26 cellular contexts compared by ENCODE assay signal in genomic region chr22:48647606-48648515, GRCh38.
"Had no signal": no experiment of that assay in that cellular context is flagged by ENCODE, and none has a peak within 500 bp of the region (broad histone marks: within the 10 kb centered on the region; RNA-seq: fewer than 3 reads in every experiment).

No MANE protein-coding gene starts in this region.

- H3K9me3 ChIP-seq: adrenal gland, body of pancreas, colonic mucosa, esophagus squamous epithelium, heart right ventricle, ovary, sigmoid colon, thoracic aorta, vagina had no signal

- H3K4me3 ChIP-seq: adrenal gland, body of pancreas, colonic mucosa, esophagus squamous epithelium, heart right ventricle, ovary, sigmoid colon, thoracic aorta, vagina had no signal

- H3K36me3 ChIP-seq: adrenal gland, colonic mucosa, esophagus squamous epithelium, heart right ventricle, ovary, sigmoid colon, thoracic aorta, vagina had no signal

- H3K27me3 ChIP-seq: adrenal gland, body of pancreas, colonic mucosa, esophagus squamous epithelium, ovary, sigmoid colon, vagina had no signal

- DNase-seq: activated CD4-positive, alpha-beta memory T cell treated with anti-CD3 and anti-CD28 coated beads for 36 hours; activated CD4-positive, alpha-beta T cell treated with anti-CD3 and anti-CD28 coated beads, Interleukin-2, amount 10 ng/mL, durations not matched to agents 24 days and 14 days; activated CD4-positive, CD25-positive, alpha-beta regulatory T cell treated with anti-CD3 and anti-CD28 coated beads, Interleukin-2, amount 50 U/mL, for 72 hours; activated CD8-positive, alpha-beta memory T cell treated with anti-CD3 and anti-CD28 coated beads, Interleukin-2, amount 50 U/mL, for 4 hours; activated effector memory CD4-positive, alpha-beta T cell treated with anti-CD3 and anti-CD28 coated beads, Interleukin-2, amount 50 U/mL, for 16 hours; activated naive CD4-positive, alpha-beta T cell treated with anti-CD3 and anti-CD28 coated beads for 36 hours; activated naive CD8-positive, alpha-beta T cell treated with anti-CD3 and anti-CD28 coated beads for 36 hours; activated T-cell treated with anti-CD3 and anti-CD28 coated beads, Interleukin-2, amount 50 U/mL, for 1 hour; adrenal gland; aorta; body of pancreas; cerebellar nuclear complex; colonic mucosa; effector CD8-positive, alpha-beta T cell; esophagus squamous epithelium; foreskin melanocyte; mammary epithelial cell; ovary; sigmoid colon; small intestine; stimulated activated CD4-positive, alpha-beta T cell treated with anti-CD3 and anti-CD28 coated beads, Interleukin-4, amount 100 ng/mL, for 24 hours had no signal

- ATAC-seq: body of pancreas; heart right ventricle; stimulated activated effector memory CD8-positive, alpha-beta T cell treated with anti-CD3 and anti-CD28 coated beads, Interleukin-12 subunit alpha, Interleukin-12 subunit beta, amount 100 ng/mL, for 72 hours had no signal

- H3K27ac ChIP-seq: adrenal gland, body of pancreas, colonic mucosa, epithelial cell of prostate, esophagus squamous epithelium, heart right ventricle, ovary, sigmoid colon, thoracic aorta, vagina had no signal

- H3K4me1 ChIP-seq: adrenal gland, body of pancreas, colonic mucosa, esophagus squamous epithelium, heart right ventricle, sigmoid colon, vagina had no signal
